Comparison of ENCODE assay signal across 9 cellular contexts in the genomic region with DNA sequence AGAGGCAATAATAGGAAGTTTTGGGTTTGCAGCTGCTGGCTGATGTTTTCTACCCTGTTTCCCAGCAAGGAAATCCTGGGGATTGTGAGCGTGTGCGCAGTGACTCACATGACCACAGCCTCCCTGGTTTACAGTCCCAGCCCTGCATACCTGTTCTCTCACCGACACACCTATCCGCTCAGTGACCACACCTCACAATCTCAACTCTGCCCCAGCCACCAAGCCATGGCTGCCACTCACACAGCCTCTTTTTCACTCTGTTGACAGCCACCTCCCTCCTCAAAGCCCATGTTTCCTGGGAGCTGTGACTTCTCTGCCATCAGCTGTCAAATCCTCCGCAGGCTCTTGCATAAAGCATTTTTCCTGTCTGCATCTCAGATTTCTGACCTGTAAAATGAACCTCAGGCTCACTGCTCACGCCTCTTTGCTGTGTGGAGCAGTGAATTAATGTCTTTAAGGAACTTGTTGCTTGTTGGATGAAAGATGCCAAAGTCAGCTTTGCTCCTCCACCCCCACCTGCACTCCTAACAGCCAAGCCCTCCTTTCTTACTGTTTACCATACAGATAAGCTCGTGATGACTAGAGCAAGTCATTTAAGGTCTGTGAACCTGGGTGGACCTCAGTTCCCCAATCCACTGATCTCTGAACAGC. TPM values are rescaled to one million over a fixed set of nuclear protein-coding genes. Genes with fewer than 3 reads are reported as not detected.
DNase-seq lines count a peak whose midpoint lies in the region; ATAC-seq and TF ChIP-seq lines count a peak whose summit lies in the region.
"Had no signal": no experiment of that assay in that cellular context is flagged by ENCODE, and none has a peak within 500 bp of the region (broad histone marks: within the 10 kb centered on the region; RNA-seq: fewer than 3 reads in every experiment).

No MANE protein-coding gene starts in this region.

- WGBS in hepatocyte (ENCODE audit: low lambda C conversion rate, missing lambda C conversion rate), result 24% methylated on average over 7 of the region's 7 CpGs

- no peak overlapping the region for H2AFZ ChIP-seq in hepatocyte
- no peak overlapping the region for H2AFZ ChIP-seq in Karpas-422 (ENCODE audit: low read length)

- H3K79me2 ChIP-seq in hepatocyte, result no peaks in the 10 kb centered on the region
- no peaks in the 10 kb centered on the region for H3K79me2 ChIP-seq in Karpas-422 (ENCODE audit: low read length)

- no peak overlapping the region for H3K9ac ChIP-seq in Karpas-422 (ENCODE audit: low read length)

- no peaks in the 10 kb centered on the region for H3K9me2 ChIP-seq in hepatocyte (replicated peaks; ENCODE audit: insufficient read depth)
- H3K9me2 ChIP-seq in Karpas-422 (replicated peaks; ENCODE audit: insufficient read depth, low read length), result no peaks in the 10 kb centered on the region

- H3K4me1 ChIP-seq in hepatocyte (ENCODE audit: insufficient read depth), result peaks cover 10% of the 10 kb centered on the region
- H3K4me1 ChIP-seq in Karpas-422 (ENCODE audit: low read length), result no peaks in the 10 kb centered on the region

- H3K4me2 ChIP-seq in hepatocyte (peak overlapping the region; percentile 66), Karpas-422 (ENCODE audit: low read depth, low read length, poor library complexity, severe bottlenecking) (no peak overlapping the region)

- H3K27me3 ChIP-seq in hepatocyte (no peaks in the 10 kb centered on the region), Karpas-422 (ENCODE audit: low read length) (no peaks in the 10 kb centered on the region)

- TF ChIP-seq CTCF in VCaP (conservative IDR thresholded peaks at IDR 0.05) (no peak), hepatocyte (IDR thresholded peaks at IDR 0.05; ENCODE audit: poor library complexity) (no peak)

- H3K27ac ChIP-seq in VCaP (peak overlapping the region; percentile 10; the same call in 1 of the 2 replicates), hepatocyte (peak overlapping the region; percentile 95), Karpas-422 (ENCODE audit: low read length) (no peak overlapping the region)

- no peaks in the 10 kb centered on the region for H4K20me1 ChIP-seq in hepatocyte (ENCODE audit: insufficient read depth, poor library complexity, severe bottlenecking)
- no peaks in the 10 kb centered on the region for H4K20me1 ChIP-seq in Karpas-422 (ENCODE audit: insufficient read depth, low read depth, low read length)

- no peak overlapping the region for H3K4me3 ChIP-seq in hepatocyte
- H3K4me3 ChIP-seq in Karpas-422 (ENCODE audit: low read length), result no peak overlapping the region

- ATAC-seq in HG03439 (IDR thresholded peaks at IDR 0.05; ENCODE audit: unreplicated experiment) (no peak), GM18511 (IDR thresholded peaks at IDR 0.05; ENCODE audit: unreplicated experiment) (no peak)

- H3K36me3 ChIP-seq in hepatocyte (replicated peaks; ENCODE audit: insufficient read depth, low read depth) (no peaks in the 10 kb centered on the region), Karpas-422 (ENCODE audit: insufficient read depth, low read length) (no peaks in the 10 kb centered on the region)

- H3K9me3 ChIP-seq in hepatocyte (ENCODE audit: low read depth), result no peaks in the 10 kb centered on the region
- no peaks in the 10 kb centered on the region for H3K9me3 ChIP-seq in Karpas-422 (ENCODE audit: low read length)

- peak; percentile 96 for DNase-seq in HPDE6-E6E7 (ENCODE audit: extremely low spot score)
- DNase-seq in hepatocyte (ENCODE audit: low spot score), result peak; percentile 87
- DNase-seq in renal cortical epithelial cell (ENCODE audit: low read depth), result peak; percentile 84
- no peak for DNase-seq in Karpas-422
- no peak for DNase-seq in Ammon's horn (ENCODE audit: low spot score)
- DNase-seq: DND-41 had no signal

RNA-seq across cellular contexts. Expression of gene B4GALNT3, which starts 43.5 kb away (rescaled TPM):
- total RNA-seq in hepatocyte (10.6 and 13.9 TPM in 2 replicates), renal cortical epithelial cell (0.94 and 3.1 TPM in 2 replicates)
- 3.7 and 4.4 TPM in 2 replicates for polyA plus RNA-seq in hepatocyte
- 0.30 TPM in 1 of 2 replicates, not detected in the other for total RNA-seq in Karpas-422 (2014; rRNA removed; shearing (Covaris generic); ENCODE audit: low replicate concordance)

Comparison
In these comparisons a context has a peak if more than half of its experiments do, and no peak if none do; other contexts are left out.
1. DNase-seq: peak in HPDE6-E6E7 (single experiment), hepatocyte (single experiment) and renal cortical epithelial cell (single experiment); none in Karpas-422 (single experiment) and Ammon's horn (single experiment).